Comparison of ENCODE assay signal across 20 cellular contexts in the genomic region with DNA sequence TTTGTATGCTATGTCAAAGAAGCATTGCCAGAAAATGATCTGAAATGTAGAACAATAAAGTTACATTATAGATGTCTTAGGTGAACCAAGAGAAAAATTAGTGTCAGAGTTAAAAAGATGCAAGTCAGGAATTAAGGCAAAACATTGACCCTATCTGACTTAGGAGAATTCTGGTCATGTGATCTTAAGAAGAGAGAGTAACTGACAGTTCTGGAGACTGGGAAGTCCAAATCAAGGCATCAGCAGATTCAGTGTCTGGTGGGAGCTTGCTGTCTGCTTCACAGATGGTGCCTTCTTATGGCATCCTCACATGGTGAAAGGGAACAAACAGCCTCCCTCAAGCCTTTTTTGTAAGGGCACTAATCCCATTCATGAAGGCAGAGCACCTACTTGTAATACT. TPM values are rescaled to one million over a fixed set of nuclear protein-coding genes. Genes with fewer than 3 reads are reported as not detected.
A peak's percentile ranks its signal among the peaks of the same experiment; 100 is the strongest.
DNase-seq lines count a peak whose midpoint lies in the region; ATAC-seq, FAIRE-seq and TF ChIP-seq lines count a peak whose summit lies in the region.
"Had no signal": no experiment of that assay in that cellular context is flagged by ENCODE, and none has a peak within 500 bp of the region (broad histone marks: within the 10 kb centered on the region; RNA-seq: fewer than 3 reads in every experiment).

No MANE protein-coding gene starts in this region.

- H3K4me3 ChIP-seq in HepG2 (replicated peaks in 1 of 3; ENCODE audit: insufficient read depth in 1 of 3, low read depth in 2 of 3, low read length in 3 of 3): no peak overlapping the region
- H3K4me3 ChIP-seq in right lobe of liver: no peak overlapping the region
- no peak overlapping the region for H3K4me3 ChIP-seq in lower leg skin (ENCODE audit: low read depth, poor library complexity, severe bottlenecking)
- H3K4me3 ChIP-seq: A549; BLaER1 treated with 17β-estradiol and CSF1 and Interleukin-3, amounts not matched to agents 10 nM and 100 nM had no signal

- H3K27ac ChIP-seq in HepG2 (ENCODE audit: extremely low read length, insufficient read depth, low read length): no peak overlapping the region
- no peak overlapping the region for H3K27ac ChIP-seq in right lobe of liver
- H3K27ac ChIP-seq: 22Rv1; A549; BLaER1 treated with 17β-estradiol and CSF1 and Interleukin-3, amounts not matched to agents 10 nM and 100 nM; C4-2B had no signal

- H3K36me3 ChIP-seq in HepG2 (replicated peaks in 1 of 2; ENCODE audit: control insufficient read depth in 1 of 2, insufficient read depth in 2 of 2, low read length in 2 of 2) (no peaks in the 10 kb centered on the region), right lobe of liver (no peaks in the 10 kb centered on the region)

- no peak for TF ChIP-seq RAD21 in HepG2 (CRISPR knock-in tag; IDR thresholded peaks at IDR 0.05)

- no peak for TF ChIP-seq EP300 in HepG2 (IDR thresholded peaks at IDR 0.05; ENCODE audit: low read depth in 2 of 2, low read length in 2 of 2)
- no peak for TF ChIP-seq EP300 in HepG2 (CRISPR knock-in tag; IDR thresholded peaks at IDR 0.05; ENCODE audit: borderline replicate concordance)

- DNase-seq in DMS 273 (lab: John Stamatoyannopoulos, UW; ENCODE audit: unreplicated experiment): peak; percentile 33
- DNase-seq in DMS 273 treated with DMSO at 0.1 percent for 48 hours (lab: John Stamatoyannopoulos, UW): no peak
- no peak for DNase-seq in HepG2 (ENCODE audit: low spot score)
- no peak for DNase-seq in right lobe of liver
- no peak for DNase-seq in lower leg skin (ENCODE audit: low spot score in 2 of 2)
- DNase-seq: AML-193; Caco-2; Calu3; CD4-positive, alpha-beta T cell; CD8-positive, alpha-beta T cell; DMS79 treated with DMSO at 0.1 percent for 48 hours; GF-D8 had no signal

- CTCF ChIA-PET in HepG2 (lab: Yijun Ruan, JAX; ENCODE audit: low intra/inter-chr PET ratio, low total read pairs): no interaction called here

- H3K27me3 ChIP-seq in HepG2 (ENCODE audit: control insufficient read depth in 1 of 2, insufficient read depth in 2 of 2, low read length in 2 of 2) (no peaks in the 10 kb centered on the region), right lobe of liver (no peaks in the 10 kb centered on the region)
- H3K27me3 ChIP-seq: BLaER1 treated with 17β-estradiol and CSF1 and Interleukin-3, amounts not matched to agents 10 nM and 100 nM had no signal

- H2AFZ ChIP-seq in HepG2 (ENCODE audit: low read length): no peak overlapping the region

- FAIRE-seq in HepG2 (lab: Jason Lieb, UNC): no peak
- FAIRE-seq: A549, D721Med, G401.6, GM12891, GM19239 had no signal

- peaks cover 1% of the 10 kb centered on the region for H3K79me2 ChIP-seq in HepG2 (ENCODE audit: insufficient read depth, low read length)

- intact Hi-C loops in HepG2 (cut with micrococcal nuclease; ENCODE audit: unreplicated experiment): no loop called here
- intact Hi-C loops in right lobe of liver (cut with DNase I): no loop called here
- intact Hi-C loops in lower leg skin (cut with DNase I; ENCODE audit: low total_unique reads): no loop called here

- BruUV-seq in HepG2 (replicated peaks; lab: Mats Ljungman, UMichigan): no TSS peak

- POLR2A ChIA-PET in HepG2 (lab: Yijun Ruan, JAX): no interaction called here

- no peak for TF ChIP-seq POLR2A in HepG2 (IDR thresholded peaks at IDR 0.05; ENCODE audit: insufficient read depth in 1 of 2, low read depth in 2 of 2, low read length in 2 of 2)
- TF ChIP-seq POLR2A in right lobe of liver (IDR thresholded peaks at IDR 0.05): no peak
- TF ChIP-seq POLR2A in lower leg skin (IDR thresholded peaks at IDR 0.05): no peak

- no peak overlapping the region for H3K9ac ChIP-seq in HepG2 (ENCODE audit: insufficient read depth, low read depth, low read length)
- H3K9ac ChIP-seq: BLaER1 treated with 17β-estradiol and CSF1 and Interleukin-3, amounts not matched to agents 10 nM and 100 nM had no signal

- in situ Hi-C loops in HepG2 (cut with HindIII; ENCODE audit: extremely low pct_ligation_motif_present, low pct_unique_long_range_greater_than_20kb): no loop called here

- H3K9me3 ChIP-seq in HepG2 (ENCODE audit: low read length) (no peaks in the 10 kb centered on the region), right lobe of liver (no peaks in the 10 kb centered on the region)
- H3K9me3 ChIP-seq: A549, Caco-2 had no signal

- H3K4me1 ChIP-seq in HepG2 (ENCODE audit: insufficient read depth, low read length) (no peaks in the 10 kb centered on the region), right lobe of liver (no peaks in the 10 kb centered on the region)
- H3K4me1 ChIP-seq: A549, Caco-2 had no signal

- no peaks in the 10 kb centered on the region for H4K20me1 ChIP-seq in HepG2 (ENCODE audit: insufficient read depth, low read length)

- no peak overlapping the region for H3K4me2 ChIP-seq in HepG2 (ENCODE audit: low read depth, low read length)
- H3K4me2 ChIP-seq: A549; BLaER1 treated with 17β-estradiol and CSF1 and Interleukin-3, amounts not matched to agents 10 nM and 100 nM had no signal

- no peak for ATAC-seq in HepG2
- no peak for ATAC-seq in right lobe of liver
- ATAC-seq: A549; CD8-positive, alpha-beta T cell had no signal

- TF ChIP-seq CTCF in HepG2 (CRISPR knock-in tag; IDR thresholded peaks at IDR 0.05) (no peak), right lobe of liver (IDR thresholded peaks at IDR 0.05) (no peak), lower leg skin (IDR thresholded peaks at IDR 0.05) (no peak)

TF ChIP-seq in HepG2, 621 proteins besides CTCF, POLR2A, EP300 and RAD21:
- peak; percentile 87; the same call in 1 of the 2 replicates for TF ChIP-seq ZNF564 (CRISPR knock-in tag; IDR thresholded peaks at IDR 0.05)
- no peak for TF ChIP-seq CENPT (CRISPR knock-in tag; IDR thresholded peaks at IDR 0.05; ENCODE audit: low read depth)
- no peak for TF ChIP-seq FOSL2 (CRISPR knock-in tag; IDR thresholded peaks at IDR 0.05)
- no peak for TF ChIP-seq ZFP36L1 (CRISPR knock-in tag; IDR thresholded peaks at IDR 0.05)

RNA-seq across cellular contexts. Expression of gene BICD1, which starts 42.8 kb away (rescaled TPM):
- total RNA-seq in HepG2 (2016; rRNA removed; fragmentation: Illumina TruSeq; extraction: Trizol) (4.8 and 5.2 TPM in 2 replicates), right lobe of liver (1 to 10 TPM; 1.0 to 4.9 (median 2.1) TPM), lower leg skin (1 to 10 TPM; 1.5 to 4.5 (median 2.4) TPM)
- 2.9 and 3.2 TPM in 2 replicates for total RNA-seq in HepG2 (2016; cell fraction: cytosol; rRNA removed; fragmentation: Illumina TruSeq; extraction: Trizol; ENCODE audit: low read depth)
- total RNA-seq in HepG2 (2016; cell fraction: insoluble cytoplasmic fraction; rRNA removed; fragmentation: Illumina TruSeq; extraction: Trizol): 3.7 and 5.0 TPM in 2 replicates
- 4.3 and 5.1 TPM in 2 replicates for total RNA-seq in HepG2 (2016; cell fraction: membrane; rRNA removed; fragmentation: Illumina TruSeq; extraction: Trizol)
- total RNA-seq in HepG2 (2016; cell fraction: nucleus; rRNA removed; fragmentation: Illumina TruSeq; extraction: Trizol): 11.2 and 11.5 TPM in 2 replicates
- polyA plus RNA-seq in HepG2 (2011; rRNA removed): 4.5 and 4.7 TPM in 2 replicates
- 1.5 and 2.1 TPM in 2 replicates for polyA plus RNA-seq in HepG2 (2011; cell fraction: cytosol; rRNA removed)
- polyA plus RNA-seq in HepG2 (2011; cell fraction: nucleus; rRNA removed): 8.0 and 8.8 TPM in 2 replicates
- polyA plus RNA-seq in HepG2 (2012): 4.7 and 5.0 TPM in 2 replicates
- 1.6 and 1.7 TPM in 2 replicates for polyA plus RNA-seq in HepG2 (2016; cell fraction: cytosol; fragmentation: Illumina TruSeq; extraction: Trizol; ENCODE audit: low read depth)
- polyA plus RNA-seq in HepG2 (2016; cell fraction: insoluble cytoplasmic fraction; fragmentation: Illumina TruSeq; extraction: Trizol; ENCODE audit: low read depth): 8.0 and 8.4 TPM in 2 replicates
- polyA plus RNA-seq in HepG2 (2016; cell fraction: membrane; fragmentation: Illumina TruSeq; extraction: Trizol; ENCODE audit: low read depth): 4.5 and 4.7 TPM in 2 replicates
- polyA plus RNA-seq in HepG2 (2016; cell fraction: nucleus; fragmentation: Illumina TruSeq; extraction: Trizol; ENCODE audit: insufficient read depth, low read depth): 9.3 and 10.0 TPM in 2 replicates
- polyA minus RNA-seq in HepG2 (2011; rRNA and poly(A)+ RNA removed; ENCODE audit: low replicate concordance): 11.8 and 42.9 TPM in 2 replicates
- 2.5 and 3.4 TPM in 2 replicates for polyA minus RNA-seq in HepG2 (2011; cell fraction: cytosol; rRNA and poly(A)+ RNA removed)
- 24.3 and 27.0 TPM in 2 replicates for polyA minus RNA-seq in HepG2 (2011; cell fraction: nucleus; rRNA and poly(A)+ RNA removed)
